8 cellular contexts compared by ENCODE assay signal in the genomic region with DNA sequence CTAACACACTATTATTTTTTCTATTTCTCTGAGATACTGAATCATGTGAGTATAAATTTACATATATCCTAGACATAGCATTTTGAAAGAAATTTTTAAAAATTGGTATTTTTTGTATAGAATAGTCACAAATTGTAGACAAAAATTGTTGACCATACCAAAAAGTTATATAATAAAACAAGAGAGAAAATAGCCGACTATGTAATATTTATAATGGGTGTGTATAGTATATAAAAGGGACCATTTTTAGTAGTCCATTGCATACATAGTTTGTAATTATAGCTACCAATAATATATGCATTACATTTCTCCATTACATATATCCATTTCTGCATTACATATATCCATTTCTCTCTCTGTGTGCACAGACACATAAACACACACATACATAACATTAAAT.
"Had no signal": no experiment of that assay in that cellular context is flagged by ENCODE, and none has a peak within 500 bp of the region (broad histone marks: within the 10 kb centered on the region; RNA-seq: fewer than 3 reads in every experiment).

No MANE protein-coding gene starts in this region.

- DNase-seq: GDM1, GF-D8 had no signal

- FAIRE-seq: G401.6, GM12878, GM12891, GM12892, GM18507, GM19239 had no signal

- H3K4me3 ChIP-seq: GM12878 had no signal

- ATAC-seq: GM12878 had no signal
